19 cellular contexts compared by ENCODE assay signal in genomic region chr6:167691566-167692312, GRCh38.
"Had no signal": no experiment of that assay in that cellular context is flagged by ENCODE, and none has a peak within 500 bp of the region (broad histone marks: within the 10 kb centered on the region; RNA-seq: fewer than 3 reads in every experiment).

No MANE protein-coding gene starts in this region.

- ATAC-seq: activated T-cell treated with anti-CD3 and anti-CD28 coated beads, Interleukin-2, amount 50 U/mL, for 4 hours; esophagus mucosa; left ventricle myocardium superior; T-cell; upper lobe of right lung had no signal

- H3K4me3 Mint-ChIP-seq: activated naive CD8-positive, alpha-beta T cell treated with anti-CD3 and anti-CD28 coated beads for 36 hours; activated T-cell treated with anti-CD3 and anti-CD28 coated beads, Interleukin-2, amount 50 U/mL, for 4 hours; nephron; T-cell; T-helper 2 cell treated with Interferon-gamma antibody and Interleukin-4, amounts not matched to agents 5 μg/mL and 100 μg/mL, for 36 hours had no signal

- H3K36me3 Mint-ChIP-seq: activated naive CD8-positive, alpha-beta T cell treated with anti-CD3 and anti-CD28 coated beads for 36 hours; T-cell had no signal

- H3K4me1 Mint-ChIP-seq: activated naive CD8-positive, alpha-beta T cell treated with anti-CD3 and anti-CD28 coated beads for 36 hours; T-cell had no signal

- DNase-seq: activated CD8-positive, alpha-beta memory T cell treated with anti-CD3 and anti-CD28 coated beads, Interleukin-2, amount 50 U/mL, for 4 hours; activated naive CD4-positive, alpha-beta T cell treated with Interleukin-2 at 50 U/mL for 16 hours; activated naive CD8-positive, alpha-beta T cell treated with anti-CD3 and anti-CD28 coated beads for 36 hours; activated T-cell treated with anti-CD3 and anti-CD28 coated beads, Interleukin-2, amount 50 U/mL, for 4 hours; cerebellar nuclear complex; effector CD4-positive, alpha-beta T cell; foreskin melanocyte; left ventricle myocardium superior; mammary epithelial cell; retina; stimulated activated CD4-positive, alpha-beta T cell treated with anti-CD3 and anti-CD28 coated beads, Interleukin-4, amount 100 ng/mL, for 24 hours; stimulated activated naive CD4-positive, alpha-beta T cell treated with Interleukin-2 at 50 U/mL for 16 hours; T-cell; upper lobe of right lung had no signal

- H3K4me2 ChIP-seq: hepatocyte had no signal

- H3K9me3 ChIP-seq: upper lobe of right lung had no signal

- H3K27me3 Mint-ChIP-seq: progenitor cell of endocrine pancreas had no signal

- H3K27me3 ChIP-seq: hepatocyte, upper lobe of right lung had no signal

- H3K27ac ChIP-seq: hepatocyte, upper lobe of right lung had no signal

- H3K36me3 ChIP-seq: upper lobe of right lung had no signal

- H3K27ac Mint-ChIP-seq: activated naive CD8-positive, alpha-beta T cell treated with anti-CD3 and anti-CD28 coated beads for 36 hours; T-cell; T-helper 2 cell treated with Interferon-gamma antibody and Interleukin-4, amounts not matched to agents 5 μg/mL and 100 μg/mL, for 36 hours had no signal

- H3K9me3 Mint-ChIP-seq: activated naive CD8-positive, alpha-beta T cell treated with anti-CD3 and anti-CD28 coated beads for 36 hours; activated T-cell treated with anti-CD3 and anti-CD28 coated beads, Interleukin-2, amount 50 U/mL, for 4 hours; nephron; T-cell had no signal

- H3K4me3 ChIP-seq: hepatocyte, upper lobe of right lung had no signal
